In genomic region chr12:29286081-29286800, GRCh38 we compare ENCODE assay signal across 34 cellular contexts.
DNase-seq lines count a peak whose midpoint lies in the region; ATAC-seq, FAIRE-seq and TF ChIP-seq lines count a peak whose summit lies in the region.
"Had no signal": no experiment of that assay in that cellular context is flagged by ENCODE, and none has a peak within 500 bp of the region (broad histone marks: within the 10 kb centered on the region; RNA-seq: fewer than 3 reads in every experiment).

No MANE protein-coding gene starts in this region.

- H3K4me2 ChIP-seq in endothelial cell of umbilical vein (ENCODE audit: insufficient read depth, low read length), result no peak overlapping the region
- H3K4me2 ChIP-seq in osteoblast (ENCODE audit: insufficient read depth, low read length), result peak overlapping the region; percentile 66

- H3K27me3 ChIP-seq in endothelial cell of umbilical vein (ENCODE audit: control insufficient read depth in 2 of 2, insufficient read depth in 2 of 2, low read length in 2 of 2) (no peaks in the 10 kb centered on the region), osteoblast (ENCODE audit: insufficient read depth, low read length) (no peaks in the 10 kb centered on the region)
- H3K27me3 ChIP-seq: adrenal gland, esophagus squamous epithelium, heart left ventricle, right lobe of liver, SJCRH30 had no signal

- no peaks in the 10 kb centered on the region for H3K9me1 ChIP-seq in endothelial cell of umbilical vein (replicated peaks; ENCODE audit: control insufficient read depth, extremely low read depth, insufficient read depth, low read length)

- H3K27ac ChIP-seq in endothelial cell of umbilical vein (ENCODE audit: insufficient read depth, low read depth, low read length), result no peak overlapping the region
- H3K27ac ChIP-seq in osteoblast (ENCODE audit: low read depth, low read length), result peak overlapping the region; percentile 21
- H3K27ac ChIP-seq: adrenal gland, C4-2B, esophagus squamous epithelium, heart left ventricle, HL-60, right lobe of liver, SJCRH30 had no signal

- H3K4me3 ChIP-seq in endothelial cell of umbilical vein (replicated peaks in 1 of 3; ENCODE audit: insufficient read depth in 1 of 3, low read depth in 1 of 3, low read length in 3 of 3), result no peak overlapping the region
- peak overlapping the region; percentile 42 for H3K4me3 ChIP-seq in osteoblast (ENCODE audit: insufficient read depth, low read length)
- H3K4me3 ChIP-seq: adrenal gland, esophagus squamous epithelium, heart left ventricle, lung, right lobe of liver, SJCRH30 had no signal

- POLR2A ChIA-PET in endothelial cell of umbilical vein (lab: Charles Lee), result no interaction called here

- intact Hi-C loops in endothelial cell of umbilical vein (cut with micrococcal nuclease), result no loop called here

- H4K20me1 ChIP-seq in endothelial cell of umbilical vein (replicated peaks; ENCODE audit: control insufficient read depth, extremely low read depth, insufficient read depth, low read length) (no peaks in the 10 kb centered on the region), osteoblast (ENCODE audit: insufficient read depth, low read length) (no peaks in the 10 kb centered on the region)

- TF ChIP-seq CTCF in endothelial cell of umbilical vein (IDR thresholded peaks at IDR 0.05; ENCODE audit: extremely low read depth in 1 of 2, insufficient read depth in 1 of 2, low read depth in 1 of 2, low read length in 2 of 2) (no peak), osteoblast (IDR thresholded peaks at IDR 0.05; ENCODE audit: extremely low read depth, low read depth, low read length) (no peak), GM20000 (IDR thresholded peaks at IDR 0.05; ENCODE audit: extremely low read depth, missing control alignments) (no peak)

- H3K4me1 ChIP-seq in endothelial cell of umbilical vein (ENCODE audit: control insufficient read depth, extremely low read depth, insufficient read depth, low read length) (peaks cover 8% of the 10 kb centered on the region), osteoblast (ENCODE audit: insufficient read depth, low read length) (peaks cover 36% of the 10 kb centered on the region)
- H3K4me1 ChIP-seq: adrenal gland, esophagus squamous epithelium, right lobe of liver had no signal

- no peak for TF ChIP-seq POLR2A in endothelial cell of umbilical vein (IDR thresholded peaks at IDR 0.05; ENCODE audit: low read depth, low read length)

- no peaks in the 10 kb centered on the region for H3K36me3 ChIP-seq in endothelial cell of umbilical vein (ENCODE audit: control insufficient read depth in 2 of 2, extremely low read depth in 1 of 2, insufficient read depth in 2 of 2, low read length in 2 of 2)
- no peaks in the 10 kb centered on the region for H3K36me3 ChIP-seq in osteoblast (ENCODE audit: insufficient read depth, low read length)
- H3K36me3 ChIP-seq: adrenal gland, esophagus squamous epithelium, right lobe of liver, SJCRH30 had no signal

- CTCF ChIA-PET in endothelial cell of umbilical vein (lab: Charles Lee), result no interaction called here

- no peak overlapping the region for H2AFZ ChIP-seq in endothelial cell of umbilical vein (ENCODE audit: low read depth, low read length)
- H2AFZ ChIP-seq in osteoblast (ENCODE audit: low read length), result peak overlapping the region; percentile 6

- peak; percentile 68 for DNase-seq in EH (ENCODE audit: low read depth)
- peak; percentile 32 for DNase-seq in endothelial cell of umbilical vein (ENCODE audit: low read depth, low spot score)
- DNase-seq in osteoblast (ENCODE audit: insufficient read length, low spot score, missing footprints), result peak; percentile 13
- DNase-seq in OCI-M2 (lab: John Stamatoyannopoulos, UW; ENCODE audit: unreplicated experiment), result no peak
- DNase-seq in GM20000 (ENCODE audit: low spot score), result no peak
- DNase-seq: ACHN; activated CD4-positive, CD25-positive, alpha-beta regulatory T cell; activated CD8-positive, alpha-beta memory T cell treated with anti-CD3 and anti-CD28 coated beads, Interleukin-2, amount 10 ng/mL, durations not matched to agents 7 days and 5 days; activated naive CD4-positive, alpha-beta T cell; activated T-cell treated with anti-CD3 and anti-CD28 coated beads, Interleukin-2, amount 50 U/mL, for 48 hours; adrenal gland; Calu3; caudate nucleus; DND-41; esophagus squamous epithelium; heart left ventricle; NCI-H1092 treated with DMSO at 0.1 percent for 48 hours; NCI-H187 treated with DMSO at 0.1 percent for 48 hours; NCI-H69; nephron progenitor cell; posterior cingulate gyrus; right lobe of liver; SJCRH30; stimulated activated CD4-positive, alpha-beta T cell treated with anti-CD3 and anti-CD28 coated beads, Interleukin-15, amount 100 ng/mL, for 24 hours; stimulated activated naive CD4-positive, alpha-beta T cell; T-helper 1 cell had no signal

- H3K9ac ChIP-seq in endothelial cell of umbilical vein (replicated peaks; ENCODE audit: extremely low read depth, insufficient read depth, low read length), result no peak overlapping the region

- H3K9me3 ChIP-seq in endothelial cell of umbilical vein (replicated peaks; ENCODE audit: control insufficient read depth, insufficient read depth, low read length) (no peaks in the 10 kb centered on the region), osteoblast (ENCODE audit: low read depth, low read length) (no peaks in the 10 kb centered on the region)
- H3K9me3 ChIP-seq: adrenal gland, esophagus squamous epithelium, right lobe of liver had no signal

- dilution Hi-C loops in endothelial cell of umbilical vein (cut with MboI; ENCODE audit: extremely low pct_ligation_motif_present, low sequenced_read_pairs), result no loop called here

- ATAC-seq in SK-N-SH treated with all-trans-retinoic acid at 6 μM for 48 hours (peak; percentile 61), HG03460 (IDR thresholded peaks at IDR 0.05; ENCODE audit: unreplicated experiment) (no peak), HG03457 (IDR thresholded peaks at IDR 0.05; ENCODE audit: unreplicated experiment) (no peak)
- ATAC-seq: activated CD8-positive, alpha-beta memory T cell treated with anti-CD3 and anti-CD28 coated beads, Interleukin-2, amount 10 ng/mL, durations not matched to agents 7 days and 5 days; heart left ventricle; Panc1; right lobe of liver had no signal

- FAIRE-seq in endothelial cell of umbilical vein (lab: Jason Lieb, UNC), result no peak
- FAIRE-seq: GM12891 had no signal

- BruUV-seq in endothelial cell of umbilical vein (replicated peaks; lab: Mats Ljungman, UMichigan), result no TSS peak

- no peaks in the 10 kb centered on the region for H3K79me2 ChIP-seq in endothelial cell of umbilical vein (ENCODE audit: control insufficient read depth, insufficient read depth, low read length)
- no peaks in the 10 kb centered on the region for H3K79me2 ChIP-seq in osteoblast (ENCODE audit: insufficient read depth, low read length)

TF ChIP-seq in SK-N-SH treated with all-trans-retinoic acid at 6 μM for 48 hours, 23 proteins besides CTCF, POLR2A, EP300 and RAD21 (continues in another document):
- TF ChIP-seq POU6F1 (CRISPR knock-in tag; IDR thresholded peaks at IDR 0.05; ENCODE audit: borderline replicate concordance, low read depth) (no peak), GLIS3 (CRISPR knock-in tag; IDR thresholded peaks at IDR 0.05) (no peak), ZFP30 (CRISPR knock-in tag; IDR thresholded peaks at IDR 0.05) (no peak), PPARA (CRISPR knock-in tag; IDR thresholded peaks at IDR 0.05; ENCODE audit: borderline replicate concordance) (no peak)

TF ChIP-seq in endothelial cell of umbilical vein, 7 proteins besides CTCF, POLR2A, EP300 and RAD21:
- no peak for TF ChIP-seq FOS (IDR thresholded peaks at IDR 0.05; ENCODE audit: borderline replicate concordance, insufficient read depth, low read length)
- TF ChIP-seq POLR2AphosphoS5 (IDR thresholded peaks at IDR 0.05; ENCODE audit: insufficient read depth, low read depth, low read length), result no peak
- no peak for TF ChIP-seq MAX (IDR thresholded peaks at IDR 0.05; ENCODE audit: insufficient read depth, insufficient read length)
- TF ChIP-seq JUN (IDR thresholded peaks at IDR 0.05; ENCODE audit: borderline replicate concordance, insufficient read depth, insufficient read length, low read depth), result no peak
- TF ChIP-seq EZH2 (IDR thresholded peaks at IDR 0.05; ENCODE audit: borderline replicate concordance, low read depth, low read length, severe bottlenecking), result no peak
- no peak for TF ChIP-seq MYC (IDR thresholded peaks at IDR 0.05; ENCODE audit: low read depth, low read length)
- no peak for TF ChIP-seq GATA2 (IDR thresholded peaks at IDR 0.05; ENCODE audit: insufficient read depth, insufficient read length, low read depth, low read length)
TF ChIP-seq in endothelial cell of umbilical vein: peak in this region for 0.

Comparison
In these comparisons a context has a peak if more than half of its experiments do, and no peak if none do; other contexts are left out.
1. DNase-seq: peak in EH (single experiment), endothelial cell of umbilical vein (single experiment) and osteoblast (single experiment); none in OCI-M2 (single experiment) and GM20000 (single experiment).